In genomic region chr4:94339779-94340178, GRCh38 we compare ENCODE assay signal across 11 cellular contexts.
DNase-seq lines count a peak whose midpoint lies in the region.
"Had no signal": no experiment of that assay in that cellular context is flagged by ENCODE, and none has a peak within 500 bp of the region (broad histone marks: within the 10 kb centered on the region; RNA-seq: fewer than 3 reads in every experiment).

No MANE protein-coding gene starts in this region.

- H3K27ac Mint-ChIP-seq in activated naive CD4-positive, alpha-beta T cell treated with anti-CD3 and anti-CD28 coated beads, Interleukin-2, amount 10 ng/mL, durations not matched to agents 7 days and 5 days: no peak overlapping the region

- peaks cover 22% of the 10 kb centered on the region for H3K4me1 Mint-ChIP-seq in activated naive CD4-positive, alpha-beta T cell treated with anti-CD3 and anti-CD28 coated beads, Interleukin-2, amount 10 ng/mL, durations not matched to agents 7 days and 5 days

- peak overlapping the region; percentile 58 for H3K27ac ChIP-seq in KOPT-K1 (ENCODE audit: low read depth, low read length, poor library complexity, severe bottlenecking)
- H3K27ac ChIP-seq: foreskin keratinocyte, WERI-Rb-1 had no signal

- H3K9me3 Mint-ChIP-seq in activated naive CD4-positive, alpha-beta T cell treated with anti-CD3 and anti-CD28 coated beads, Interleukin-2, amount 10 ng/mL, durations not matched to agents 7 days and 5 days: no peaks in the 10 kb centered on the region

- H3K4me3 Mint-ChIP-seq in activated naive CD4-positive, alpha-beta T cell treated with anti-CD3 and anti-CD28 coated beads, Interleukin-2, amount 10 ng/mL, durations not matched to agents 7 days and 5 days: no peak overlapping the region

- no peaks in the 10 kb centered on the region for H3K36me3 ChIP-seq in KOPT-K1 (ENCODE audit: insufficient read depth, low read length)
- H3K36me3 ChIP-seq: WERI-Rb-1 had no signal

- CTCF ChIA-PET in activated naive CD4-positive, alpha-beta T cell treated with anti-CD3 and anti-CD28 coated beads, Interleukin-2, amount 10 ng/mL, durations not matched to agents 7 days and 5 days (lab: Charles Lee): interaction anchor here (1.6 kb wide), 1 partner anchor 35 kb away, joined by 3 read pairs; no protein-coding TSS in a partner anchor

- DNase-seq in activated effector memory CD4-positive, alpha-beta T cell treated with anti-CD3 and anti-CD28 coated beads, Interleukin-2, amount 50 U/mL, for 16 hours: peak; percentile 64
- DNase-seq in activated effector memory CD4-positive, alpha-beta T cell treated with Interleukin-2 at 50 U/mL for 16 hours: no peak
- DNase-seq in activated naive CD4-positive, alpha-beta T cell treated with anti-CD3 and anti-CD28 coated beads, Interleukin-2, amount 10 ng/mL, durations not matched to agents 7 days and 5 days: peak; percentile 20
- DNase-seq in stimulated activated CD8-positive, alpha-beta memory T cell treated with anti-CD3 and anti-CD28 coated beads, Interleukin-4, amount 100 ng/mL, for 48 hours: peak; percentile 28
- DNase-seq in NCI-H2029 (lab: John Stamatoyannopoulos, UW) (no peak), NCI-H748 treated with DMSO at 0.1 percent for 48 hours (lab: John Stamatoyannopoulos, UW) (no peak), DMS53 treated with DMSO at 0.1 percent for 48 hours (lab: John Stamatoyannopoulos, UW; ENCODE audit: unreplicated experiment) (no peak)
- DNase-seq: foreskin keratinocyte, NCI-H446 treated with DMSO at 0.1 percent for 48 hours, WERI-Rb-1 had no signal

- peaks cover 4% of the 10 kb centered on the region for H3K27me3 Mint-ChIP-seq in activated naive CD4-positive, alpha-beta T cell treated with anti-CD3 and anti-CD28 coated beads, Interleukin-2, amount 10 ng/mL, durations not matched to agents 7 days and 5 days

- H3K9me3 ChIP-seq in KOPT-K1 (ENCODE audit: insufficient read depth, low read length, poor library complexity, severe bottlenecking): no peaks in the 10 kb centered on the region

- H3K36me3 Mint-ChIP-seq in activated naive CD4-positive, alpha-beta T cell treated with anti-CD3 and anti-CD28 coated beads, Interleukin-2, amount 10 ng/mL, durations not matched to agents 7 days and 5 days: no peaks in the 10 kb centered on the region

Comparison
In these comparisons a context has a peak if more than half of its experiments do, and no peak if none do; other contexts are left out.
1. DNase-seq: peak in activated effector memory CD4-positive, alpha-beta T cell treated with anti-CD3 and anti-CD28 coated beads, Interleukin-2, amount 50 U/mL, for 16 hours (single experiment), activated naive CD4-positive, alpha-beta T cell treated with anti-CD3 and anti-CD28 coated beads, Interleukin-2, amount 10 ng/mL, durations not matched to agents 7 days and 5 days (single experiment) and stimulated activated CD8-positive, alpha-beta memory T cell treated with anti-CD3 and anti-CD28 coated beads, Interleukin-4, amount 100 ng/mL, for 48 hours (single experiment); none in activated effector memory CD4-positive, alpha-beta T cell treated with Interleukin-2 at 50 U/mL for 16 hours (single experiment), NCI-H2029 (single experiment), NCI-H748 treated with DMSO at 0.1 percent for 48 hours (single experiment) and DMS53 treated with DMSO at 0.1 percent for 48 hours (single experiment).